In the genomic region with DNA sequence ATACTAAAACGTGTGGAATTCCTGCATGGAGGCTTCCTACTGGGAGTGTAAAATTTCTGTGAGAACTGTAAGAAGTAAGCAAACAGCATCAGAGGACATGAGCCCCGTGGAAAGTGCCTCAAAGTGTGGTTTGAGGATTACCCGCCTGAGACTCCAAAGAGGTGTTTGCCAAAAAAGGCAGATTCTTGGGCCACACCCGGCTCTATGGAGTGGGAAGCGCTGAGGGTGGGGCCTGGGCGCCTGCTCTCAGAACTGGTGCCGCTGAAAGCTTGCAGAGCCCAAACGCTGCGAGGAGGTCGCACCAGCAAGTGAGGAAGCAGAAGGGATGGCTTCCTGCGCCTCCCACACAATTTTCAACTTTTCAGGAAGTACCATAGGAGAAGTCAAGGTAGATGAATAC, we compare ENCODE assay signal across 8 cellular contexts. TPM values are rescaled to one million over a fixed set of nuclear protein-coding genes. Genes with fewer than 3 reads are reported as not detected.
A peak's percentile ranks its signal among the peaks of the same experiment; 100 is the strongest.
DNase-seq lines count a peak whose midpoint lies in the region; ATAC-seq, FAIRE-seq and TF ChIP-seq lines count a peak whose summit lies in the region.

No MANE protein-coding gene starts in this region.

- POLR2A ChIA-PET in K562 (lab: Yijun Ruan, JAX), result interaction anchor here (1.1 to 2.7 kb wide), 2 partner anchors 12 to 45 kb away, joined by 4 to 15 read pairs; no protein-coding TSS in a partner anchor

- no peaks in the 10 kb centered on the region for H4K20me1 ChIP-seq in MM.1S (ENCODE audit: insufficient read depth, low read length)
- no peaks in the 10 kb centered on the region for H4K20me1 ChIP-seq in K562 (replicated peaks; ENCODE audit: control insufficient read depth, insufficient read depth, low read length)

- H3K4me2 ChIP-seq in MM.1S (ENCODE audit: low read depth, low read length) (peak overlapping the region; percentile 83), K562 (ENCODE audit: insufficient read depth, low read length) (peak overlapping the region; percentile 9; the same call in 1 of the 2 replicates)

- ATAC-seq in K562 (peak; percentile 56), mucosa of descending colon (peak; percentile 44), aorta (ENCODE audit: low FRiP score) (peak; percentile 64), HG03025 (IDR thresholded peaks at IDR 0.05; ENCODE audit: low FRiP score, unreplicated experiment) (no peak)

- DNase-seq in AG20443 (ENCODE audit: low spot score) (peak; percentile 73), MM.1S (no peak), K562 (ENCODE audit: extremely low read depth in 1 of 4, low spot score in 3 of 4) (peak; percentile 34 to 45 (median 42)), mucosa of descending colon (peak; percentile 36 to 63 (median 42)), aorta (peak; percentile 74 to 83), OCI-M2 (lab: John Stamatoyannopoulos, UW; ENCODE audit: unreplicated experiment) (no peak), putamen (ENCODE audit: low spot score) (no peak)

- no peaks in the 10 kb centered on the region for H3K9me1 ChIP-seq in K562 (ENCODE audit: control insufficient read depth, insufficient read depth, low read length)

- TF ChIP-seq RAD21 in K562 (CRISPR knock-in tag; conservative IDR thresholded peaks at IDR 0.05 in 1 of 2, IDR thresholded peaks at IDR 0.05 in 1 of 2), result no peak

- no peaks in the 10 kb centered on the region for H3K9me3 ChIP-seq in MM.1S (replicated peaks; ENCODE audit: insufficient read depth, low read length)
- H3K9me3 ChIP-seq in K562 (replicated peaks; ENCODE audit: control insufficient read depth, insufficient read depth, low read depth, low read length), result no peaks in the 10 kb centered on the region
- H3K9me3 ChIP-seq in mucosa of descending colon, result no peaks in the 10 kb centered on the region
- no peaks in the 10 kb centered on the region for H3K9me3 ChIP-seq in aorta (ENCODE audit: control insufficient read depth, low read length)

- no peak for TF ChIP-seq EP300 in K562 (IDR thresholded peaks at IDR 0.05; ENCODE audit: low read length)

- H3K79me2 ChIP-seq in MM.1S (ENCODE audit: low read length) (no peaks in the 10 kb centered on the region), K562 (ENCODE audit: control insufficient read depth, insufficient read depth, low read length) (no peaks in the 10 kb centered on the region)

- CTCF ChIA-PET in K562 (lab: Yijun Ruan, JAX; ENCODE audit: low intra/inter-chr PET ratio), result interaction anchor here (1.5 to 3.2 kb wide), 2 partner anchors 177 to 193 kb away, joined by 5 to 32 read pairs; no protein-coding TSS in a partner anchor

- H3K9ac ChIP-seq in MM.1S (ENCODE audit: low read length), result peak overlapping the region; percentile 54; the same call in 1 of the 2 replicates
- no peak overlapping the region for H3K9ac ChIP-seq in K562 (ENCODE audit: insufficient read depth in 1 of 2, low read depth in 2 of 2, low read length in 2 of 2)

- H3F3A ChIP-seq in MM.1S (ENCODE audit: insufficient read depth, low read length), result no peaks in the 10 kb centered on the region

- intact Hi-C loops in K562 (cut with micrococcal nuclease) (loop anchor here (5.0 to 10.0 kb wide), 3 partner anchors 65 to 403 kb away; a partner anchor contains a TSS), mucosa of descending colon (cut with DNase I, micrococcal nuclease) (loop anchor here (5.0 to 10.0 kb wide), 4 partner anchors 93 to 283 kb away; a partner anchor contains a TSS), aorta (cut with DNase I) (loop anchor here (5.0 kb wide), 3 partner anchors 90 to 280 kb away; a partner anchor contains a TSS)

- H3K4me3 ChIP-seq in MM.1S (ENCODE audit: low read length), result no peak overlapping the region
- no peak overlapping the region for H3K4me3 ChIP-seq in K562
- H3K4me3 ChIP-seq in mucosa of descending colon, result no peak overlapping the region
- no peak overlapping the region for H3K4me3 ChIP-seq in aorta (ENCODE audit: low read length in 2 of 2)

- H3K27ac ChIP-seq in MM.1S (ENCODE audit: low read length) (no peak overlapping the region), K562 (ENCODE audit: extremely low read depth, low read depth, low read length) (no peak overlapping the region), aorta (ENCODE audit: low read depth in 1 of 2, low read length in 2 of 2) (peak overlapping the region in 1 of 2 donors; percentile 44)

- no TSS peak for BruUV-seq in K562 (replicated peaks; lab: Mats Ljungman, UMichigan)

- TF ChIP-seq CTCF in MM.1S (IDR thresholded peaks at IDR 0.05; ENCODE audit: low read length) (no peak), K562 (IDR thresholded peaks at IDR 0.05 in 2 of 3, conservative IDR thresholded peaks at IDR 0.05 in 1 of 3; ENCODE audit: insufficient read depth in 2 of 3, low read depth in 1 of 3, low read length in 3 of 3) (no peak), mucosa of descending colon (IDR thresholded peaks at IDR 0.05) (no peak)

- no peaks in the 10 kb centered on the region for H3K9me2 ChIP-seq in MM.1S (replicated peaks; ENCODE audit: insufficient read depth, low read length)

- no peak for FAIRE-seq in K562 (lab: Jason Lieb, UNC)

- WGBS in K562 (ENCODE audit: insufficient coverage, low coverage, missing lambda C conversion rate), result 59% methylated on average over 11 of the region's 11 CpGs
- WGBS in aorta, 2 donors, result 39 to 53% methylated on average over 11 of the region's 11 CpGs

- TF ChIP-seq POLR2A in K562 (conservative IDR thresholded peaks at IDR 0.05), result no peak

- no peaks in the 10 kb centered on the region for H3K27me3 ChIP-seq in MM.1S (replicated peaks; ENCODE audit: insufficient read depth, low read length)
- H3K27me3 ChIP-seq in K562 (ENCODE audit: control insufficient read depth in 2 of 2, insufficient read depth in 2 of 2, low read length in 2 of 2), result peaks cover 49 to 58% of the 10 kb centered on the region in 2 experiments
- H3K27me3 ChIP-seq in aorta (ENCODE audit: control insufficient read depth in 1 of 2, insufficient read depth in 2 of 2, low read length in 1 of 2), result no peaks in the 10 kb centered on the region

- H2AFZ ChIP-seq in MM.1S (ENCODE audit: low read length) (peak overlapping the region; percentile 93), K562 (ENCODE audit: low read depth, low read length) (peak overlapping the region; percentile 97)

- H3K36me3 ChIP-seq in MM.1S (replicated peaks; ENCODE audit: insufficient read depth, low read length) (no peaks in the 10 kb centered on the region), K562 (ENCODE audit: control insufficient read depth, insufficient read depth, low read length) (no peaks in the 10 kb centered on the region), mucosa of descending colon (ENCODE audit: low read depth) (no peaks in the 10 kb centered on the region), aorta (ENCODE audit: control insufficient read depth in 1 of 2, insufficient read depth in 2 of 2, low read length in 1 of 2) (no peaks in the 10 kb centered on the region)

- in situ Hi-C loops in K562 (cut with MboI), result loop anchor here (5.0 kb wide), 1 partner anchor 190 kb away; no protein-coding TSS in a partner anchor

- H3K4me1 ChIP-seq in MM.1S (ENCODE audit: low read length) (peaks cover 6% of the 10 kb centered on the region), K562 (replicated peaks in 1 of 2; ENCODE audit: control insufficient read depth in 2 of 2, insufficient read depth in 2 of 2, low read length in 2 of 2) (peaks cover 5 to 7% of the 10 kb centered on the region in 2 experiments; a peak in 3 of 5 replicates), mucosa of descending colon (ENCODE audit: low read depth) (peaks cover 3% of the 10 kb centered on the region), aorta (ENCODE audit: control insufficient read depth in 1 of 2, insufficient read depth in 2 of 2, low read length in 2 of 2) (no peaks in the 10 kb centered on the region)

TF ChIP-seq in K562, 482 proteins besides CTCF, POLR2A, EP300 and RAD21 (continues in another document):
- no peak for TF ChIP-seq TAL1 (IDR thresholded peaks at IDR 0.05)
- TF ChIP-seq, protein P1, sequence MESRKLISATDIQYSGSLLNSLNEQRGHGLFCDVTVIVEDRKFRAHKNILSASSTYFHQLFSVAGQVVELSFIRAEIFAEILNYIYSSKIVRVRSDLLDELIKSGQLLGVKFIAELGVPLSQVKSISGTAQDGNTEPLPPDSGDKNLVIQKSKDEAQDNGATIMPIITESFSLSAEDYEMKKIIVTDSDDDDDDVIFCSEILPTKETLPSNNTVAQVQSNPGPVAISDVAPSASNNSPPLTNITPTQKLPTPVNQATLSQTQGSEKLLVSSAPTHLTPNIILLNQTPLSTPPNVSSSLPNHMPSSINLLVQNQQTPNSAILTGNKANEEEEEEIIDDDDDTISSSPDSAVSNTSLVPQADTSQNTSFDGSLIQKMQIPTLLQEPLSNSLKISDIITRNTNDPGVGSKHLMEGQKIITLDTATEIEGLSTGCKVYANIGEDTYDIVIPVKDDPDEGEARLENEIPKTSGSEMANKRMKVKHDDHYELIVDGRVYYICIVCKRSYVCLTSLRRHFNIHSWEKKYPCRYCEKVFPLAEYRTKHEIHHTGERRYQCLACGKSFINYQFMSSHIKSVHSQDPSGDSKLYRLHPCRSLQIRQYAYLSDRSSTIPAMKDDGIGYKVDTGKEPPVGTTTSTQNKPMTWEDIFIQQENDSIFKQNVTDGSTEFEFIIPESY (CRISPR knock-in tag; IDR thresholded peaks at IDR 0.05), result peak; percentile 53; the same call in 1 of the 2 replicates

RNA-seq across cellular contexts. Expression of a gene that starts 43.0 kb away (rescaled TPM):
- total RNA-seq in K562 (2011; cell fraction: chromatin; rRNA removed; ENCODE audit: low replicate concordance), result 26.0 and 76.1 TPM in 2 replicates
- 54.9 and 66.9 TPM in 2 replicates for total RNA-seq in K562 (2011; cell fraction: nucleolus; rRNA removed)
- total RNA-seq in K562 (2011; cell fraction: nucleoplasm; rRNA removed), result 40.9 and 48.3 TPM in 2 replicates
- total RNA-seq in K562 (2014; rRNA removed) (21.3 and 23.7 TPM in 2 replicates), K562 (2014; rRNA removed; fragmentation: Illumina TruSeq; extraction: Trizol) (9.2 and 10.9 TPM in 2 replicates), K562 (2015; rRNA removed; fragmentation: Illumina TruSeq; extraction: Trizol) (15.1 and 15.2 TPM in 2 replicates), K562 (2021) (19.7 and 21.5 TPM in 2 replicates), mucosa of descending colon (10 to 100 TPM; 20.3 to 30.7 (median 24.1) TPM), aorta (10 to 100 TPM; 14.4 to 15.7 TPM)
- polyA plus RNA-seq in K562 (2011; rRNA removed) (12.1 and 12.9 TPM in 2 replicates), K562 (2014; fragmentation: Illumina TruSeq; extraction: Trizol) (13.7 and 15.4 TPM in 2 replicates), K562 (2014; fragmentation: Nextera tagmentation; extraction: Ambion mirVana) (1 to 10 TPM; 2.3 to 3.3 TPM), K562 (2014; rRNA removed) (18.0 and 20.9 TPM in 2 replicates), aorta (10 to 100 TPM; 11.2 to 12.3 TPM)
- 13.0 and 21.6 TPM in 2 replicates for polyA plus RNA-seq in K562 (2011; cell fraction: cytosol; rRNA removed)
- 25.4 and 41.4 TPM in 2 replicates for polyA plus RNA-seq in K562 (2011; cell fraction: nucleus; rRNA removed)
- 15.3 and 17.8 TPM in 2 replicates for polyA plus RNA-seq in K562 (2012)
- 14.2 and 24.8 TPM in 2 replicates for polyA minus RNA-seq in K562 (2011; rRNA and poly(A)+ RNA removed)
- polyA minus RNA-seq in K562 (2011; cell fraction: cytosol; rRNA and poly(A)+ RNA removed), result 6.5 and 10.5 TPM in 2 replicates
- polyA minus RNA-seq in K562 (2011; cell fraction: nucleus; rRNA and poly(A)+ RNA removed), result 16.0 and 20.1 TPM in 2 replicates

Comparison
In these comparisons a context has a peak if more than half of its experiments do, and no peak if none do; other contexts are left out.
1. DNase-seq: peak in AG20443 (single experiment), K562 (4 of 4), mucosa of descending colon (3 of 3) and aorta (2 of 2); none in MM.1S (single experiment), OCI-M2 (single experiment) and putamen (single experiment).